Comparison of ENCODE assay signal across 11 cellular contexts in genomic region chr5:54455413-54456157, GRCh38. TPM values are rescaled to one million over a fixed set of nuclear protein-coding genes. Genes with fewer than 3 reads are reported as not detected.
DNase-seq lines count a peak whose midpoint lies in the region; ATAC-seq and TF ChIP-seq lines count a peak whose summit lies in the region.
"Had no signal": no experiment of that assay in that cellular context is flagged by ENCODE, and none has a peak within 500 bp of the region (broad histone marks: within the 10 kb centered on the region; RNA-seq: fewer than 3 reads in every experiment).

Gene HSPB3, plus strand, starts transcription at chr5:54455699. Its CDS starts 91 bp downstream, at chr5:54455790.

- ATAC-seq in GM21576 (IDR thresholded peaks at IDR 0.05; ENCODE audit: unreplicated experiment): no peak
- ATAC-seq in HG03520 (IDR thresholded peaks at IDR 0.05; ENCODE audit: unreplicated experiment): no peak
- ATAC-seq: activated naive CD4-positive, alpha-beta T cell treated with anti-CD3 and anti-CD28 coated beads, Interleukin-2, amount 50 U/mL, for 72 hours; natural killer cell had no signal

- no peak within 1 kb of the TSS for H2BK5ac ChIP-seq in trophoblast cell (ENCODE audit: low read depth, low read length, poor library complexity)

- H3K4me3 ChIP-seq in fibroblast of the aortic adventitia (ENCODE audit: low read depth, low read length) (no peak within 1 kb of the TSS), trophoblast cell (ENCODE audit: low read depth, low read length) (no peak within 1 kb of the TSS)

- H2BK120ac ChIP-seq in trophoblast cell (ENCODE audit: insufficient read depth, low read length, poor library complexity): no peak within 1 kb of the TSS

- no peak for TF ChIP-seq CTCF in fibroblast of the aortic adventitia (IDR thresholded peaks at IDR 0.05; ENCODE audit: insufficient read depth, low read length)

- no peaks in the 10 kb centered on the region for H3K79me2 ChIP-seq in trophoblast cell (ENCODE audit: control insufficient read depth, insufficient read depth, low read length, poor library complexity)

- H2BK12ac ChIP-seq in trophoblast cell (ENCODE audit: low read length): peak within 1 kb of the TSS; percentile 70

- H3K36me3 ChIP-seq in trophoblast cell (ENCODE audit: control insufficient read depth in 1 of 2, insufficient read depth in 2 of 2, low read length in 2 of 2): no peaks in the 10 kb centered on the region

- H2AK5ac ChIP-seq in trophoblast cell (ENCODE audit: low read length): peak within 1 kb of the TSS; percentile 89

- H3K9ac ChIP-seq in trophoblast cell (ENCODE audit: low read length): no peak within 1 kb of the TSS

- H4K12ac ChIP-seq in trophoblast cell (ENCODE audit: low read depth, low read length): no peak within 1 kb of the TSS

- peak within 1 kb of the TSS; percentile 35 for H3K14ac ChIP-seq in trophoblast cell (ENCODE audit: low read length)

- no peak within 1 kb of the TSS for H3K4me2 ChIP-seq in trophoblast cell (ENCODE audit: low read length)

- DNase-seq in Daoy (ENCODE audit: low read depth) (peak; percentile 70), NCI-H460 (ENCODE audit: extremely low read depth, low read depth) (peak; percentile 11), fibroblast of the aortic adventitia (ENCODE audit: low read depth) (peak; percentile 58), trophoblast cell (peak; percentile 49 to 64), D341Med (ENCODE audit: low spot score) (no peak), SHP77 treated with DMSO at 0.1 percent for 48 hours (lab: John Stamatoyannopoulos, UW) (no peak)
- DNase-seq: erythroblast, natural killer cell had no signal

- no peaks in the 10 kb centered on the region for H3K79me1 ChIP-seq in trophoblast cell (ENCODE audit: low read length)

- H3K27ac ChIP-seq in trophoblast cell (ENCODE audit: low read depth, low read length): no peak within 1 kb of the TSS

- no peak within 1 kb of the TSS for H3K4ac ChIP-seq in trophoblast cell (ENCODE audit: low read depth, low read length)

- no peak within 1 kb of the TSS for H4K91ac ChIP-seq in trophoblast cell (ENCODE audit: low read depth, low read length)

- no peak within 1 kb of the TSS for H3K18ac ChIP-seq in trophoblast cell (ENCODE audit: low read length)

- no CpG with 5 or more reads among the region's 18 CpGs for WGBS in trophoblast cell (ENCODE audit: extremely low coverage, insufficient coverage, insufficient read length)

- H4K8ac ChIP-seq in trophoblast cell (ENCODE audit: low read depth, low read length): no peak within 1 kb of the TSS

- H3K23ac ChIP-seq in trophoblast cell (ENCODE audit: low read length): no peak within 1 kb of the TSS

- H3K27me3 ChIP-seq in trophoblast cell (ENCODE audit: insufficient read depth, low read length): no peaks in the 10 kb centered on the region

- no peak within 1 kb of the TSS for H2AFZ ChIP-seq in trophoblast cell (ENCODE audit: insufficient read depth, low read length, poor library complexity)

- peaks cover 2% of the 10 kb centered on the region for H3K9me3 ChIP-seq in trophoblast cell (ENCODE audit: insufficient read depth, low read depth, low read length)

- peaks cover 7 to 8% of the 10 kb centered on the region in 2 experiments for H3K4me1 ChIP-seq in trophoblast cell (ENCODE audit: control insufficient read depth in 1 of 2, insufficient read depth in 2 of 2, low read length in 2 of 2)

RNA-seq across cellular contexts. Expression of gene HSPB3, which starts in this region (rescaled TPM):
- total RNA-seq in Daoy (2014; rRNA removed; shearing (Covaris generic)): 1.3 TPM in 1 of 2 replicates, not detected in the other
- total RNA-seq in NCI-H460 (2014; rRNA removed; shearing (Covaris generic)): not detected in 2 replicates
- 0.82 TPM in 1 of 2 replicates, not detected in the other for polyA plus RNA-seq in NCI-H460 (2014; cell fraction: nucleus; rRNA removed)
- 0.63 TPM in 1 of 2 replicates, not detected in the other for total RNA-seq in fibroblast of the aortic adventitia (ENCODE audit: low replicate concordance)
- not detected in 2 replicates for polyA plus RNA-seq in trophoblast cell (2013)
- total RNA-seq: activated naive CD4-positive, alpha-beta T cell treated with anti-CD3 and anti-CD28 coated beads, Interleukin-2, amount 50 U/mL, for 72 hours; natural killer cell had no signal

Comparison
In these comparisons a context has a peak if more than half of its experiments do, and no peak if none do; other contexts are left out.
1. Peak in DNase-seq in NCI-H460; RNA of the gene not detected or under 1 TPM.
2. Peak in DNase-seq in fibroblast of the aortic adventitia; RNA of the gene not detected or under 1 TPM.
3. DNase-seq: peak in Daoy (single experiment) and trophoblast cell (2 of 2); none in D341Med (single experiment) and SHP77 treated with DMSO at 0.1 percent for 48 hours (single experiment).